In genomic region chr4:132646186-132646585, GRCh38 we compare ENCODE assay signal across 12 cellular contexts.
DNase-seq lines count a peak whose midpoint lies in the region; ATAC-seq and TF ChIP-seq lines count a peak whose summit lies in the region.
"Had no signal": no experiment of that assay in that cellular context is flagged by ENCODE, and none has a peak within 500 bp of the region (broad histone marks: within the 10 kb centered on the region; RNA-seq: fewer than 3 reads in every experiment).

No MANE protein-coding gene starts in this region.

- peak; percentile 95 for ATAC-seq in GM18868 (IDR thresholded peaks at IDR 0.05; ENCODE audit: unreplicated experiment)
- peak; percentile 91 for ATAC-seq in HG03196 (IDR thresholded peaks at IDR 0.05; ENCODE audit: unreplicated experiment)
- ATAC-seq in foreskin keratinocyte, result peak; percentile 82
- ATAC-seq in GM18498 (IDR thresholded peaks at IDR 0.05; ENCODE audit: unreplicated experiment), result no peak

- no peak for TF ChIP-seq CTCF in foreskin keratinocyte (conservative IDR thresholded peaks at IDR 0.05)

- H3K4me1 ChIP-seq in foreskin keratinocyte, result no peaks in the 10 kb centered on the region
- H3K4me1 ChIP-seq: transverse colon had no signal

- peak; percentile 40 for DNase-seq in H4 (ENCODE audit: low spot score)
- peak; percentile 29 to 67 for DNase-seq in foreskin keratinocyte
- DNase-seq in NCI-H1105 (lab: John Stamatoyannopoulos, UW), result no peak
- DNase-seq in HuH-7.5 (ENCODE audit: low spot score), result no peak
- no peak for DNase-seq in activated T-cell treated with anti-CD3 and anti-CD28 coated beads, Interleukin-2, amount 50 U/mL, for 1 hour
- DNase-seq: activated naive CD8-positive, alpha-beta T cell treated with anti-CD3 and anti-CD28 coated beads, Interleukin-2, amount 10 ng/mL, durations not matched to agents 7 days and 5 days; COR-L47; NCI-H226; transverse colon had no signal

- H3K27ac ChIP-seq in foreskin keratinocyte, result no peak overlapping the region
- H3K27ac ChIP-seq: transverse colon had no signal

- H3K27me3 ChIP-seq in foreskin keratinocyte, result no peaks in the 10 kb centered on the region
- H3K27me3 ChIP-seq: transverse colon had no signal

Comparison
In these comparisons a context has a peak if more than half of its experiments do, and no peak if none do; other contexts are left out.
1. DNase-seq: peak in H4 (single experiment) and foreskin keratinocyte (2 of 2); none in NCI-H1105 (single experiment), HuH-7.5 (single experiment) and activated T-cell treated with anti-CD3 and anti-CD28 coated beads, Interleukin-2, amount 50 U/mL, for 1 hour (single experiment).